ENCODE assay signal across 20 cellular contexts in the genomic region with DNA sequence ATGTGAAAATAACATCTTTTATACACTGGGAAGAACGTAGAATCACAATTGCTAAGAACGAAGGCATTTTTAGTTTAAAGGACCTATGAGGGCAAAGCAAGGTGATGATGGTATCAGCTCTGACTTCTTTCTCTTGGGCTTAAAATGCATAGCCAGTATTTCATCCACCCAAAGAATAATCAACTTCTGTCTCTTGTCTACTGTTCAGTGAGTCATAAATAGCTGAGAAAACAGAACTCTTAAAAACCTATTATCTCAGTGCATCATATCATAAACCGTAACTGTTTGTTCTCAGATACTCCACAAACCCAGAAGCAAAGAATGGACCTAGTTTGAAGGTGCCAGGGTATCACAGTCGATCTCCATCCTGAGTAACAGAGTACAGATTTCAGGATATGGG. TPM values are rescaled to one million over a fixed set of nuclear protein-coding genes. Genes with fewer than 3 reads are reported as not detected.
DNase-seq lines count a peak whose midpoint lies in the region; TF ChIP-seq lines count a peak whose summit lies in the region.
"Had no signal": no experiment of that assay in that cellular context is flagged by ENCODE, and none has a peak within 500 bp of the region (broad histone marks: within the 10 kb centered on the region; RNA-seq: fewer than 3 reads in every experiment).

No MANE protein-coding gene starts in this region.

- H3K27ac ChIP-seq in osteoblast (ENCODE audit: low read depth, low read length) (peak overlapping the region; percentile 36), trophoblast cell (ENCODE audit: low read depth, low read length) (no peak overlapping the region)
- H3K27ac ChIP-seq: epithelial cell of prostate, skin epidermis had no signal

- H3K9me3 Mint-ChIP-seq in activated naive CD4-positive, alpha-beta T cell treated with anti-CD3 and anti-CD28 coated beads, Interleukin-2, amount 50 U/mL, for 24 hours = no peaks in the 10 kb centered on the region
- H3K9me3 Mint-ChIP-seq in activated naive CD4-positive, alpha-beta T cell treated with anti-CD3 and anti-CD28 coated beads for 36 hours = no peaks in the 10 kb centered on the region

- no peak for TF ChIP-seq CTCF in osteoblast (IDR thresholded peaks at IDR 0.05; ENCODE audit: extremely low read depth, low read depth, low read length)

- no peak overlapping the region for H3K23ac ChIP-seq in trophoblast cell (ENCODE audit: low read length)

- H3K27me3 Mint-ChIP-seq in activated naive CD4-positive, alpha-beta T cell treated with anti-CD3 and anti-CD28 coated beads, Interleukin-2, amount 50 U/mL, for 24 hours = no peaks in the 10 kb centered on the region
- no peaks in the 10 kb centered on the region for H3K27me3 Mint-ChIP-seq in activated naive CD4-positive, alpha-beta T cell treated with anti-CD3 and anti-CD28 coated beads for 36 hours (ENCODE audit: low read depth)

- peak overlapping the region; percentile 88 for H3K27ac Mint-ChIP-seq in activated naive CD4-positive, alpha-beta T cell treated with anti-CD3 and anti-CD28 coated beads, Interleukin-2, amount 50 U/mL, for 24 hours
- no peak overlapping the region for H3K27ac Mint-ChIP-seq in activated naive CD4-positive, alpha-beta T cell treated with anti-CD3 and anti-CD28 coated beads for 36 hours

- peaks cover 43% of the 10 kb centered on the region for H3K79me2 ChIP-seq in osteoblast (ENCODE audit: insufficient read depth, low read length)
- peaks cover 6% of the 10 kb centered on the region for H3K79me2 ChIP-seq in trophoblast cell (ENCODE audit: control insufficient read depth, insufficient read depth, low read length, poor library complexity)

- no peak for DNase-seq in activated naive CD4-positive, alpha-beta T cell treated with anti-CD3 and anti-CD28 coated beads for 36 hours
- DNase-seq in MV-4-11 (lab: John Stamatoyannopoulos, UW) = peak; percentile 33
- DNase-seq in amniotic epithelial cell (ENCODE audit: low read depth) = peak; percentile 82
- no peak for DNase-seq in osteoblast (ENCODE audit: insufficient read length, low spot score, missing footprints)
- no peak for DNase-seq in cerebellum (ENCODE audit: low spot score)
- no peak for DNase-seq in stimulated activated CD4-positive, alpha-beta T cell treated with anti-CD3 and anti-CD28 coated beads, Interleukin-4, amount 100 ng/mL, for 1 hour
- DNase-seq in trophoblast cell = no peak
- DNase-seq: activated CD4-positive, alpha-beta T cell treated with anti-CD3 and anti-CD28 coated beads, Interleukin-2, amount 50 U/mL, for 48 hours; activated gamma-delta T cell treated with Interleukin-2 at 50 U/mL for 16 hours; BE2C; caudate nucleus; H7; NCI-H1105; NCI-H2029 treated with DMSO at 0.1 percent for 48 hours; NCI-H345; NCI-H774; T1000 had no signal

- no peaks in the 10 kb centered on the region for H3K27me3 ChIP-seq in osteoblast (ENCODE audit: insufficient read depth, low read length)
- H3K27me3 ChIP-seq in trophoblast cell (ENCODE audit: insufficient read depth, low read length) = no peaks in the 10 kb centered on the region
- H3K27me3 ChIP-seq: BE2C had no signal

- no peak overlapping the region for H3K4me2 ChIP-seq in osteoblast (ENCODE audit: insufficient read depth, low read length)
- H3K4me2 ChIP-seq in trophoblast cell (ENCODE audit: low read length) = no peak overlapping the region

- H2BK120ac ChIP-seq in trophoblast cell (ENCODE audit: insufficient read depth, low read length, poor library complexity) = no peak overlapping the region

- no peaks in the 10 kb centered on the region for H3K9me3 ChIP-seq in osteoblast (ENCODE audit: low read depth, low read length)
- no peaks in the 10 kb centered on the region for H3K9me3 ChIP-seq in trophoblast cell (ENCODE audit: insufficient read depth, low read depth, low read length)
- H3K9me3 ChIP-seq: BE2C had no signal

- peaks cover 58% of the 10 kb centered on the region for H3K4me1 Mint-ChIP-seq in activated naive CD4-positive, alpha-beta T cell treated with anti-CD3 and anti-CD28 coated beads, Interleukin-2, amount 50 U/mL, for 24 hours
- H3K4me1 Mint-ChIP-seq in activated naive CD4-positive, alpha-beta T cell treated with anti-CD3 and anti-CD28 coated beads for 36 hours (ENCODE audit: low read depth) = peaks cover 30% of the 10 kb centered on the region

- H2AFZ ChIP-seq in osteoblast (ENCODE audit: low read length) = no peak overlapping the region
- H2AFZ ChIP-seq in trophoblast cell (ENCODE audit: insufficient read depth, low read length, poor library complexity) = no peak overlapping the region

- CTCF ChIA-PET in activated naive CD4-positive, alpha-beta T cell treated with anti-CD3 and anti-CD28 coated beads for 36 hours (lab: Charles Lee) = no interaction called here

- H3K4me3 ChIP-seq in osteoblast (ENCODE audit: insufficient read depth, low read length) (no peak overlapping the region), trophoblast cell (ENCODE audit: low read depth, low read length) (no peak overlapping the region)
- H3K4me3 ChIP-seq: skin epidermis had no signal

- intact Hi-C loops in activated naive CD4-positive, alpha-beta T cell treated with anti-CD3 and anti-CD28 coated beads for 36 hours (cut with micrococcal nuclease) = loop anchor here (1.0 kb wide), 1 partner anchor 10 kb away; no protein-coding TSS in a partner anchor

- H3K36me3 Mint-ChIP-seq in activated naive CD4-positive, alpha-beta T cell treated with anti-CD3 and anti-CD28 coated beads, Interleukin-2, amount 50 U/mL, for 24 hours = peaks cover 9% of the 10 kb centered on the region
- H3K36me3 Mint-ChIP-seq in activated naive CD4-positive, alpha-beta T cell treated with anti-CD3 and anti-CD28 coated beads for 36 hours (ENCODE audit: low read depth) = peaks cover 32% of the 10 kb centered on the region

- H4K91ac ChIP-seq in trophoblast cell (ENCODE audit: low read depth, low read length) = no peak overlapping the region

- no peak overlapping the region for H3K14ac ChIP-seq in trophoblast cell (ENCODE audit: low read length)

- no peak overlapping the region for H2AK5ac ChIP-seq in trophoblast cell (ENCODE audit: low read length)

- no peak overlapping the region for H2BK5ac ChIP-seq in trophoblast cell (ENCODE audit: low read depth, low read length, poor library complexity)

- H3K36me3 ChIP-seq in osteoblast (ENCODE audit: insufficient read depth, low read length) (peaks cover 24% of the 10 kb centered on the region), trophoblast cell (ENCODE audit: control insufficient read depth in 1 of 2, insufficient read depth in 2 of 2, low read length in 2 of 2) (peaks cover 11 to 13% of the 10 kb centered on the region in 2 experiments)

- H4K12ac ChIP-seq in trophoblast cell (ENCODE audit: low read depth, low read length) = no peak overlapping the region

- H2BK12ac ChIP-seq in trophoblast cell (ENCODE audit: low read length) = no peak overlapping the region

- peaks cover 15% of the 10 kb centered on the region for H3K4me1 ChIP-seq in osteoblast (ENCODE audit: insufficient read depth, low read length)
- peaks cover 0 to 5% of the 10 kb centered on the region in 2 experiments for H3K4me1 ChIP-seq in trophoblast cell (ENCODE audit: control insufficient read depth in 1 of 2, insufficient read depth in 2 of 2, low read length in 2 of 2)

- H3K79me1 ChIP-seq in trophoblast cell (ENCODE audit: low read length) = peaks cover 6% of the 10 kb centered on the region

- no peak overlapping the region for H3K9ac ChIP-seq in trophoblast cell (ENCODE audit: low read length)

- peaks cover 19% of the 10 kb centered on the region for H4K20me1 ChIP-seq in osteoblast (ENCODE audit: insufficient read depth, low read length)

- H4K8ac ChIP-seq in trophoblast cell (ENCODE audit: low read depth, low read length) = no peak overlapping the region

- WGBS in trophoblast cell (ENCODE audit: extremely low coverage, insufficient coverage, insufficient read length) = no CpG with 5 or more reads among the region's 4 CpGs

- H3K4ac ChIP-seq in trophoblast cell (ENCODE audit: low read depth, low read length) = no peak overlapping the region

- H3K4me3 Mint-ChIP-seq in activated naive CD4-positive, alpha-beta T cell treated with anti-CD3 and anti-CD28 coated beads, Interleukin-2, amount 50 U/mL, for 24 hours = peak overlapping the region; percentile 6
- no peak overlapping the region for H3K4me3 Mint-ChIP-seq in activated naive CD4-positive, alpha-beta T cell treated with anti-CD3 and anti-CD28 coated beads for 36 hours

- H3K18ac ChIP-seq in trophoblast cell (ENCODE audit: low read length) = no peak overlapping the region

RNA-seq across cellular contexts. Expression of a gene that starts 5.2 kb away (rescaled TPM):
- total RNA-seq in activated naive CD4-positive, alpha-beta T cell treated with anti-CD3 and anti-CD28 coated beads for 36 hours = 10 to 100 TPM; 72.9 to 74.2 TPM
- total RNA-seq in osteoblast (14.7 and 21.0 TPM in 2 replicates), cerebellum (46.2 TPM)
- 34.1 and 36.8 TPM in 2 replicates for polyA plus RNA-seq in trophoblast cell (2013)

RNA-seq across cellular contexts. Expression of a gene that starts 17.2 kb away (rescaled TPM):
- 10 to 100 TPM; 10.7 to 11.7 TPM for total RNA-seq in activated naive CD4-positive, alpha-beta T cell treated with anti-CD3 and anti-CD28 coated beads for 36 hours
- 53.0 and 54.3 TPM in 2 replicates for total RNA-seq in osteoblast
- total RNA-seq in cerebellum = 18.6 TPM
- 19.3 and 20.0 TPM in 2 replicates for polyA plus RNA-seq in trophoblast cell (2013)

RNA-seq across cellular contexts. Expression of a gene that starts 17.3 kb away (rescaled TPM):
- total RNA-seq in activated naive CD4-positive, alpha-beta T cell treated with anti-CD3 and anti-CD28 coated beads for 36 hours = 10 to 100 TPM; 37.9 to 38.3 TPM
- total RNA-seq in osteoblast (23.9 and 29.8 TPM in 2 replicates), cerebellum (65.5 TPM)
- polyA plus RNA-seq in trophoblast cell (2013) = 16.0 TPM in 2 replicates

RNA-seq across cellular contexts. Expression of a gene that starts 32.3 kb away (rescaled TPM):
- 1 to 10 TPM; 2.9 to 3.1 TPM for total RNA-seq in activated naive CD4-positive, alpha-beta T cell treated with anti-CD3 and anti-CD28 coated beads for 36 hours
- total RNA-seq in osteoblast (1.8 and 2.2 TPM in 2 replicates), cerebellum (2.9 TPM)
- polyA plus RNA-seq in trophoblast cell (2013) = 1.3 TPM in 2 replicates

RNA-seq across cellular contexts. Expression of a gene that starts 32.3 kb away (rescaled TPM):
- total RNA-seq in activated naive CD4-positive, alpha-beta T cell treated with anti-CD3 and anti-CD28 coated beads for 36 hours = 10 to 100 TPM; 21.1 to 22.8 TPM
- total RNA-seq in osteoblast (21.4 and 23.3 TPM in 2 replicates), cerebellum (29.7 TPM)
- 8.6 and 9.0 TPM in 2 replicates for polyA plus RNA-seq in trophoblast cell (2013)

Comparison
In these comparisons a context has a peak if more than half of its experiments do, and no peak if none do; other contexts are left out.
1. DNase-seq: peak in MV-4-11 (single experiment) and amniotic epithelial cell (single experiment); none in activated naive CD4-positive, alpha-beta T cell treated with anti-CD3 and anti-CD28 coated beads for 36 hours (single experiment), osteoblast (single experiment), cerebellum (single experiment), stimulated activated CD4-positive, alpha-beta T cell treated with anti-CD3 and anti-CD28 coated beads, Interleukin-4, amount 100 ng/mL, for 1 hour (single experiment) and trophoblast cell (0 of 2).